1 cellular context compared by ENCODE assay signal in the genomic region with DNA sequence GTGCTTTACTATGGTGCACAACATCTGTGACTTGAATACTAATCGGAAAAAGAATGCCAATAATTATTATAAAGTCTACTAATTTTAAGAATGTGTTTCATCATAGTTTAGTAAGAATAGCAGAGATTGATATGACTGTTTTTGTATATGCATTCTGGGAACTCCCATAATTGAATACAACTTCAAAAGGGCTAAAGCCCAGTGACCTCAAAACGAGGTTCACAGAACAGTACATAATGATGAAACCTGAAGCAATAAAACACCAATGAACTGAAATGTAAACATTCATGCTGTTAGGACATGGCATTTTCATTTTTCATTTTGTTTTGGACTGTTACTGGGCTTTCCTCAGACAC.
TF ChIP-seq lines count a peak whose summit lies in the region.

No MANE protein-coding gene starts in this region.

TF ChIP-seq in K562, 482 proteins besides CTCF, POLR2A, EP300 and RAD21 (continued from another document):
- TF ChIP-seq CBX2 (IDR thresholded peaks at IDR 0.05; ENCODE audit: insufficient read depth, low read length, poor library complexity, severe bottlenecking), result no peak
- no peak for TF ChIP-seq NFRKB (IDR thresholded peaks at IDR 0.05; ENCODE audit: low read depth)
- TF ChIP-seq IFI16 (CRISPR knock-in tag; IDR thresholded peaks at IDR 0.05), result no peak
- no peak for TF ChIP-seq DNMT1 (IDR thresholded peaks at IDR 0.05)
- TF ChIP-seq, protein P1, sequence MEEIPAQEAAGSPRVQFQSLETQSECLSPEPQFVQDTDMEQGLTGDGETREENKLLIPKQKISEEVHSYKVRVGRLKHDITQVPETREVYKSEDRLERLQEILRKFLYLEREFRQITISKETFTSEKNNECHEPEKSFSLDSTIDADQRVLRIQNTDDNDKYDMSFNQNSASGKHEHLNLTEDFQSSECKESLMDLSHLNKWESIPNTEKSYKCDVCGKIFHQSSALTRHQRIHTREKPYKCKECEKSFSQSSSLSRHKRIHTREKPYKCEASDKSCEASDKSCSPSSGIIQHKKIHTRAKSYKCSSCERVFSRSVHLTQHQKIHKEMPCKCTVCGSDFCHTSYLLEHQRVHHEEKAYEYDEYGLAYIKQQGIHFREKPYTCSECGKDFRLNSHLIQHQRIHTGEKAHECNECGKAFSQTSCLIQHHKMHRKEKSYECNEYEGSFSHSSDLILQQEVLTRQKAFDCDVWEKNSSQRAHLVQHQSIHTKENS (CRISPR knock-in tag; IDR thresholded peaks at IDR 0.05), result no peak
- no peak for TF ChIP-seq ZC3H11A (IDR thresholded peaks at IDR 0.05; ENCODE audit: low read depth, low read length)
- no peak for TF ChIP-seq KAT7 (CRISPR knock-in tag; IDR thresholded peaks at IDR 0.05; ENCODE audit: borderline replicate concordance)
- TF ChIP-seq, protein P2, sequence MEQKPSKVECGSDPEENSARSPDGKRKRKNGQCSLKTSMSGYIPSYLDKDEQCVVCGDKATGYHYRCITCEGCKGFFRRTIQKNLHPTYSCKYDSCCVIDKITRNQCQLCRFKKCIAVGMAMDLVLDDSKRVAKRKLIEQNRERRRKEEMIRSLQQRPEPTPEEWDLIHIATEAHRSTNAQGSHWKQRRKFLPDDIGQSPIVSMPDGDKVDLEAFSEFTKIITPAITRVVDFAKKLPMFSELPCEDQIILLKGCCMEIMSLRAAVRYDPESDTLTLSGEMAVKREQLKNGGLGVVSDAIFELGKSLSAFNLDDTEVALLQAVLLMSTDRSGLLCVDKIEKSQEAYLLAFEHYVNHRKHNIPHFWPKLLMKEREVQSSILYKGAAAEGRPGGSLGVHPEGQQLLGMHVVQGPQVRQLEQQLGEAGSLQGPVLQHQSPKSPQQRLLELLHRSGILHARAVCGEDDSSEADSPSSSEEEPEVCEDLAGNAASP (IDR thresholded peaks at IDR 0.05), result peak; percentile 74
- TF ChIP-seq ZNF41 (CRISPR knock-in tag; conservative IDR thresholded peaks at IDR 0.05), result no peak
- TF ChIP-seq SREBF1 (IDR thresholded peaks at IDR 0.05; ENCODE audit: borderline replicate concordance, low read depth, low read length), result no peak
- no peak for TF ChIP-seq ARHGAP35 (IDR thresholded peaks at IDR 0.05; ENCODE audit: partially characterized antibody)
- no peak for TF ChIP-seq KHSRP (IDR thresholded peaks at IDR 0.05)
- no peak for TF ChIP-seq CAMTA2 (CRISPR knock-in tag; conservative IDR thresholded peaks at IDR 0.05)
- TF ChIP-seq, protein P3, sequence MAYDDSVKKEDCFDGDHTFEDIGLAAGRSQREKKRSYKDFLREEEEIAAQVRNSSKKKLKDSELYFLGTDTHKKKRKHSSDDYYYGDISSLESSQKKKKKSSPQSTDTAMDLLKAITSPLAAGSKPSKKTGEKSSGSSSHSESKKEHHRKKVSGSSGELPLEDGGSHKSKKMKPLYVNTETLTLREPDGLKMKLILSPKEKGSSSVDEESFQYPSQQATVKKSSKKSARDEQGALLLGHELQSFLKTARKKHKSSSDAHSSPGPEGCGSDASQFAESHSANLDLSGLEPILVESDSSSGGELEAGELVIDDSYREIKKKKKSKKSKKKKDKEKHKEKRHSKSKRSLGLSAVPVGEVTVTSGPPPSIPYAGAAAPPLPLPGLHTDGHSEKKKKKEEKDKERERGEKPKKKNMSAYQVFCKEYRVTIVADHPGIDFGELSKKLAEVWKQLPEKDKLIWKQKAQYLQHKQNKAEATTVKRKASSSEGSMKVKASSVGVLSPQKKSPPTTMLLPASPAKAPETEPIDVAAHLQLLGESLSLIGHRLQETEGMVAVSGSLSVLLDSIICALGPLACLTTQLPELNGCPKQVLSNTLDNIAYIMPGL (CRISPR knock-in tag; IDR thresholded peaks at IDR 0.05), result no peak
